In genomic region chr2:16317211-16317830, GRCh38 we compare ENCODE assay signal across 20 cellular contexts.
"Had no signal": no experiment of that assay in that cellular context is flagged by ENCODE, and none has a peak within 500 bp of the region (broad histone marks: within the 10 kb centered on the region; RNA-seq: fewer than 3 reads in every experiment).

No MANE protein-coding gene starts in this region.

- H3K4me3 Mint-ChIP-seq: activated B cell treated with CpG ODN at 0.5 μM for 24 hours; activated CD4-positive, alpha-beta T cell treated with anti-CD3 and anti-CD28 coated beads for 36 hours; activated naive CD8-positive, alpha-beta T cell treated with anti-CD3 and anti-CD28 coated beads, Interleukin-2, amount 10 ng/mL, durations not matched to agents 7 days and 5 days; activated T-cell treated with anti-CD3 and anti-CD28 coated beads, Interleukin-2, amount 50 U/mL, for 4 hours; stimulated activated naive CD8-positive, alpha-beta T cell treated with anti-CD3 and anti-CD28 coated beads, Interleukin-15, Interleukin-2, amounts not matched to agents 100 ng/mL and 50 ng/mL, for 24 hours; T-helper 17 cell had no signal

- H3K9me3 Mint-ChIP-seq: activated B cell treated with CpG ODN at 0.5 μM for 24 hours; activated naive CD8-positive, alpha-beta T cell treated with anti-CD3 and anti-CD28 coated beads, Interleukin-2, amount 10 ng/mL, durations not matched to agents 7 days and 5 days; activated T-cell treated with anti-CD3 and anti-CD28 coated beads, Interleukin-2, amount 50 U/mL, for 4 hours; activated T-helper 2 cell treated with anti-CD3 and anti-CD28 coated beads, Interferon-gamma antibody, Interleukin-2, Interleukin-4, amounts not matched to agents 10 μg/mL and 5 μg/mL and 100 μg/mL, durations not matched to agents 14 hours and 24 hours and 36 hours; stimulated activated naive CD8-positive, alpha-beta T cell treated with anti-CD3 and anti-CD28 coated beads, Interleukin-15, Interleukin-2, amounts not matched to agents 100 ng/mL and 50 ng/mL, for 24 hours had no signal

- H3K9me3 ChIP-seq: heart right ventricle, thyroid gland had no signal

- H3K4me1 ChIP-seq: thyroid gland had no signal

- ATAC-seq: activated CD4-positive, alpha-beta T cell treated with anti-CD3 and anti-CD28 coated beads for 36 hours; activated T-cell treated with anti-CD3 and anti-CD28 coated beads, Interleukin-2, amount 50 U/mL, for 4 hours; T-helper 17 cell had no signal

- H3K27me3 Mint-ChIP-seq: activated B cell treated with CpG ODN at 0.5 μM for 24 hours; stimulated activated naive CD8-positive, alpha-beta T cell treated with anti-CD3 and anti-CD28 coated beads, Interleukin-15, Interleukin-2, amounts not matched to agents 100 ng/mL and 50 ng/mL, for 24 hours; T-helper 17 cell had no signal

- H3K4me1 Mint-ChIP-seq: activated CD4-positive, alpha-beta T cell treated with anti-CD3 and anti-CD28 coated beads for 36 hours; activated naive CD8-positive, alpha-beta T cell treated with anti-CD3 and anti-CD28 coated beads, Interleukin-2, amount 10 ng/mL, durations not matched to agents 7 days and 5 days; T-helper 17 cell had no signal

- H3K36me3 Mint-ChIP-seq: activated naive CD8-positive, alpha-beta T cell treated with anti-CD3 and anti-CD28 coated beads, Interleukin-2, amount 10 ng/mL, durations not matched to agents 7 days and 5 days had no signal

- H3K27ac Mint-ChIP-seq: activated B cell treated with CpG ODN at 0.5 μM for 24 hours; activated CD4-positive, alpha-beta T cell treated with anti-CD3 and anti-CD28 coated beads for 36 hours; activated naive CD8-positive, alpha-beta T cell treated with anti-CD3 and anti-CD28 coated beads, Interleukin-2, amount 10 ng/mL, durations not matched to agents 7 days and 5 days; activated T-helper 2 cell treated with anti-CD3 and anti-CD28 coated beads, Interferon-gamma antibody, Interleukin-2, Interleukin-4, amounts not matched to agents 10 μg/mL and 5 μg/mL and 100 μg/mL, durations not matched to agents 14 hours and 24 hours and 36 hours; stimulated activated naive CD8-positive, alpha-beta T cell treated with anti-CD3 and anti-CD28 coated beads, Interleukin-15, Interleukin-2, amounts not matched to agents 100 ng/mL and 50 ng/mL, for 24 hours; T-helper 17 cell had no signal

- H3K36me3 ChIP-seq: heart right ventricle, thyroid gland had no signal

- H3K27me3 ChIP-seq: thyroid gland had no signal

- DNase-seq: activated B cell treated with CpG ODN at 0.5 μM for 24 hours; activated CD4-positive, alpha-beta T cell treated with anti-CD3 and anti-CD28 coated beads for 36 hours; activated CD4-positive, alpha-beta T cell treated with anti-CD3 and anti-CD28 coated beads, Interleukin-2, amount 50 U/mL, for 4 hours; activated CD8-positive, alpha-beta memory T cell treated with anti-CD3 and anti-CD28 coated beads for 24 hours; activated CD8-positive, alpha-beta memory T cell treated with anti-CD3 and anti-CD28 coated beads, Interleukin-2, amount 50 U/mL, for 48 hours; activated naive CD4-positive, alpha-beta T cell treated with Interleukin-2 at 50 U/mL for 16 hours; activated naive CD8-positive, alpha-beta T cell treated with anti-CD3 and anti-CD28 coated beads, Interleukin-2, amount 10 ng/mL, durations not matched to agents 7 days and 5 days; activated T-cell treated with anti-CD3 and anti-CD28 coated beads, Interleukin-2, amount 50 U/mL, for 4 hours; amniotic stem cell; foreskin fibroblast; heart right ventricle; islet precursor cell; mammary epithelial cell; stimulated activated CD4-positive, alpha-beta T cell treated with anti-CD3 and anti-CD28 coated beads, Interleukin-12 subunit alpha, Interleukin-12 subunit beta, amount 100 ng/mL, for 4 hours; stimulated activated CD4-positive, alpha-beta T cell treated with anti-CD3 and anti-CD28 coated beads, Interleukin-4, amount 100 ng/mL, for 4 hours; substantia nigra; T-helper 17 cell; thyroid gland had no signal

- H3K27ac ChIP-seq: heart right ventricle, thyroid gland had no signal

- H3K4me3 ChIP-seq: heart right ventricle, thyroid gland had no signal
